16 cellular contexts compared by ENCODE assay signal in the genomic region with DNA sequence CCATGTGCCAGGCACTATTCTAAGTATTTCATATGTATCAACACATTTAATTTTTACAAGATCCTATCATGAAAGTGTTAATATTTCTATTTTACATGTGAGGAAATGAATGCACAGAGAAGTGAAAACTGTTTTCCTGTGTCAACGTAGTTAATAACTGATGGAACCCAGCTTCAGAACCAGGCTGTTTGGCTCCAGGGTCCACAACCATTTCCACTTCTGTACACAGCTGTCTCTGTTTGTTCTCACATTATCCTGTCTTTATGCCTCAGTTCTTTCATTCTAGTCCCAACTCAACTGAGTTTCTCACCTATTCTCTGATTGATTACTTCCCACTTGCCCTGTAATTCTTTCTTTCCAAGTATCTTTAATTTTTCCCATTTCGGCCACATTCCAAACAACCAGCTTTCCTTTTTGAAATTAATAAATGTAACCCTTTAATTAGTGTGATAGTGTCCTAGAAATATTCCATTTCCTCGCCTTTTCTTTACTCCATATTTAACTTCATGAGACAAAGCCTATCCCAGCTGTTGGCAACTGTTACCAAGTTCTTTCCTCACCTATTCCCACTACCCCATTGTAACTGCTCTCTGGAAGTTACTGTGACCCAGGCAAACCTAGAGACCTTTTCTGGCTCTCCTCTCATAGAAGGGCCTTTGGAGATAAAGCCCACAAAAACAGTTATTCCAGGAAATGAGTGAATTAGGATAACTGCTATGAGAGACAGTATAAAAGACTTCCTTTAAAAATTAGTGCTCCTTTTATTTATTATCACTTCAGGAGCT.
"Had no signal": no experiment of that assay in that cellular context is flagged by ENCODE, and none has a peak within 500 bp of the region (broad histone marks: within the 10 kb centered on the region; RNA-seq: fewer than 3 reads in every experiment).

No MANE protein-coding gene starts in this region.

- H3K9me3 ChIP-seq: mucosa of descending colon, neutrophil had no signal

- H3K36me3 ChIP-seq: heart right ventricle, neutrophil had no signal

- DNase-seq: cortex of kidney; dorsolateral prefrontal cortex; effector CD8-positive, alpha-beta T cell; heart right ventricle; islet precursor cell; mammary epithelial cell; mucosa of descending colon; naive thymus-derived CD8-positive, alpha-beta T cell; right cardiac atrium; stimulated activated CD4-positive, alpha-beta T cell treated with anti-CD3 and anti-CD28 coated beads, Interleukin-2, amount 100 ng/mL, for 48 hours; stimulated activated naive CD4-positive, alpha-beta T cell treated with Interleukin-2 at 50 U/mL for 16 hours; trophoblast cell had no signal

- H3K4me3 ChIP-seq: dorsolateral prefrontal cortex, heart right ventricle, mucosa of descending colon, smooth muscle cell had no signal

- ATAC-seq: esophagus mucosa; heart right ventricle; left lobe of liver; mucosa of descending colon; naive thymus-derived CD8-positive, alpha-beta T cell; right cardiac atrium had no signal

- H3K27me3 ChIP-seq: dorsolateral prefrontal cortex, heart right ventricle, neutrophil had no signal

- H3K27ac ChIP-seq: dorsolateral prefrontal cortex, heart right ventricle, neutrophil had no signal

- H3K4me1 ChIP-seq: heart right ventricle had no signal
